ENCODE assay signal across 10 cellular contexts in the genomic region with DNA sequence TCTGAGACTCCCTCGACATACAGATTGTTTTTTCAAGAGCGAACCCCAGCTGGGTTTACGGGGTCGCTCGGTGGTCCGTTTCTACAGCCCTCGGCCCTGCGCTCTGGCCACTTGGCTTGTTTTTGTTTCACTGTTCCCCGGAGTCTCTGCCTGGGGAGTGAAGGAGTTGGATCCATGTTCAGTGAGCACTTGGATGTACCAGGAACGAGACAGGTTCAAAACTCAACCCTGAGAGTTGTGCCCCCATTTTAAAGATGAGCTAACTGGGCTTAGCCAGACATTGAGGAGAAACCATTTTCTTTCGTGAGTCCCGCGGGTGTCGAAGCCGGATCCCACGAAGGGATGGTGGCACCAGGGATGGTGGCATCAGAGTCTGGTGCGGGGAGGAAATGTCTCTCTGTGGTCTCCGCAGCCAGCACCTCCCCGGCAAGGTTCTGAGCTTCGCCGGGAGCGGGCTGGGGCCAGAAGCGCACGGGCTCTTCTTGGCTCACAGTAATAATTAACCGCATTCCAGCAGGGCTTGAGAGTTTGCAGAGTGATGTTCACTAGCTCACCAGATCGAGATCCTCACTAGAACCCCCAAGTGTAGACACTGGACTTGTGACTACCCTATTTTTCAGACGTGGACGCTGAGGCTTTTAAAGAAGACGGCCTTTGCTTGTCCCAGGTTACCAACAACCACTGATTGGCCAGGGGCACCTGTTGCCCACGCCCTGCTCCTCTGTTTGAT. TPM values are rescaled to one million over a fixed set of nuclear protein-coding genes. Genes with fewer than 3 reads are reported as not detected.
DNase-seq lines count a peak whose midpoint lies in the region; ATAC-seq and TF ChIP-seq lines count a peak whose summit lies in the region.
"Had no signal": no experiment of that assay in that cellular context is flagged by ENCODE, and none has a peak within 500 bp of the region (broad histone marks: within the 10 kb centered on the region; RNA-seq: fewer than 3 reads in every experiment).

No MANE protein-coding gene starts in this region.

- TF ChIP-seq CTCF in heart right ventricle (IDR thresholded peaks at IDR 0.05) (no peak), vagina (IDR thresholded peaks at IDR 0.05) (no peak)

- H3K36me3 Mint-ChIP-seq in naive B cell: peaks cover 0 to 6% of the 10 kb centered on the region in 2 donors

- DNase-seq in heart right ventricle: no peak
- no peak for DNase-seq in cardiac septum (ENCODE audit: low spot score)
- no peak for DNase-seq in naive B cell
- DNase-seq in vagina (ENCODE audit: extremely low spot score in 2 of 2): no peak
- DNase-seq in superior temporal gyrus (ENCODE audit: extremely low spot score): no peak
- DNase-seq in NCI-H524 treated with DMSO at 0.1 percent for 48 hours (lab: John Stamatoyannopoulos, UW): no peak
- DNase-seq: activated CD4-positive, alpha-beta T cell treated with anti-CD3 and anti-CD28 coated beads, Interleukin-2, amount 50 U/mL, for 1 hour; naive thymus-derived CD4-positive, alpha-beta T cell had no signal

- H3K36me3 ChIP-seq in heart right ventricle: peaks cover 0 to 8% (median 0%) of the 10 kb centered on the region in 9 donors
- peaks cover 4% of the 10 kb centered on the region for H3K36me3 ChIP-seq in ectodermal cell (ENCODE audit: control insufficient read depth, insufficient read depth, low read length)
- H3K36me3 ChIP-seq in vagina: no peaks in the 10 kb centered on the region

- H3K4me1 ChIP-seq in heart right ventricle: peaks cover 0 to 29% (median 9%) of the 10 kb centered on the region in 9 donors
- H3K4me1 ChIP-seq in ectodermal cell (ENCODE audit: control insufficient read depth, insufficient read depth, low read length): peaks cover 34% of the 10 kb centered on the region
- H3K4me1 ChIP-seq in vagina: peaks cover 23% of the 10 kb centered on the region

- H3K27me3 Mint-ChIP-seq in naive B cell: peaks cover 67 to 92% (median 68%) of the 10 kb centered on the region in 3 donors

- H3K9me3 Mint-ChIP-seq in naive B cell: peaks cover 0 to 14% (median 5%) of the 10 kb centered on the region in 7 donors

- H3K4me3 Mint-ChIP-seq in naive B cell: peak overlapping the region in 5 of 8 donors; percentile 45 to 78 (median 55)

- H3K4me1 Mint-ChIP-seq in naive B cell: peaks cover 4 to 17% (median 7%) of the 10 kb centered on the region in 3 donors

- H3K27me3 ChIP-seq in heart right ventricle (peaks cover 17 to 100% (median 95%) of the 10 kb centered on the region in 7 donors), ectodermal cell (ENCODE audit: control insufficient read depth, insufficient read depth, low read length, poor library complexity, severe bottlenecking) (peaks cover 97% of the 10 kb centered on the region), vagina (no peaks in the 10 kb centered on the region)

- intact Hi-C loops in heart right ventricle (cut with DNase I) (no loop called here), cardiac septum (cut with DNase I) (no loop called here), vagina (cut with DNase I) (no loop called here)

- WGBS in heart right ventricle, 2 donors: 5 to 6% methylated on average over 30 of the region's 30 CpGs
- WGBS in ectodermal cell, 2 experiments: 2 to 3% methylated on average over 30 of the region's 30 CpGs

- peak overlapping the region in 2 of 10 donors; percentile 45 to 75 for H3K27ac ChIP-seq in heart right ventricle
- H3K27ac ChIP-seq in ectodermal cell (ENCODE audit: insufficient read depth, low read depth, low read length, poor library complexity, severe bottlenecking): no peak overlapping the region
- H3K27ac ChIP-seq in vagina: peak overlapping the region; percentile 68

- H3K27ac Mint-ChIP-seq in naive B cell: no peak overlapping the region

- peak overlapping the region; percentile 37 to 72 (median 63) for H3K4me3 ChIP-seq in heart right ventricle
- H3K4me3 ChIP-seq in ectodermal cell (ENCODE audit: insufficient read depth, low read depth, low read length): peak overlapping the region; percentile 62
- H3K4me3 ChIP-seq in vagina: peak overlapping the region; percentile 54 to 66

- no peak for TF ChIP-seq POLR2A in vagina (IDR thresholded peaks at IDR 0.05)

- H3K9me3 ChIP-seq in heart right ventricle (no peaks in the 10 kb centered on the region), ectodermal cell (ENCODE audit: control insufficient read depth, low read length) (no peaks in the 10 kb centered on the region), vagina (no peaks in the 10 kb centered on the region)

- no peak for ATAC-seq in heart right ventricle
- ATAC-seq in naive B cell (ENCODE audit: low read depth in 2 of 2): no peak
- no peak for ATAC-seq in GM18909 (IDR thresholded peaks at IDR 0.05; ENCODE audit: poor library complexity, unreplicated experiment)

RNA-seq across cellular contexts. Expression of gene MSX2, which starts 1.0 kb away (rescaled TPM):
- total RNA-seq in heart right ventricle: 1 to 10 TPM in 9 of 10 donors, under 1 TPM in 1; 0.74 to 2.1 (median 1.5) TPM
- under 1 TPM; 0.43 to 0.80 TPM for polyA plus RNA-seq in heart right ventricle
- total RNA-seq in cardiac septum: 2.1 TPM
- 39.9 TPM for polyA plus RNA-seq in ectodermal cell (2013, experiment 1 of 4)
- polyA plus RNA-seq in ectodermal cell (2013, experiment 2 of 4): 31.5 TPM
- polyA plus RNA-seq in ectodermal cell (2013, experiment 3 of 4): 40.6 TPM
- polyA plus RNA-seq in ectodermal cell (2013, experiment 4 of 4): 46.6 TPM
- polyA plus RNA-seq in naive B cell (ENCODE audit: low read depth in 6 of 6): not detected
- total RNA-seq in vagina: 1.2 TPM
- total RNA-seq: naive thymus-derived CD4-positive, alpha-beta T cell had no signal
- polyA plus RNA-seq: naive thymus-derived CD4-positive, alpha-beta T cell had no signal
